ENCODE assay signal across 12 cellular contexts in genomic region chr21:34200288-34200905, GRCh38.
A peak's percentile ranks its signal among the peaks of the same experiment; 100 is the strongest.
DNase-seq lines count a peak whose midpoint lies in the region; ATAC-seq and TF ChIP-seq lines count a peak whose summit lies in the region.
"Had no signal": no experiment of that assay in that cellular context is flagged by ENCODE, and none has a peak within 500 bp of the region (broad histone marks: within the 10 kb centered on the region; RNA-seq: fewer than 3 reads in every experiment).

No MANE protein-coding gene starts in this region.

- H3K9me3 ChIP-seq in Panc1 (ENCODE audit: control insufficient read depth, insufficient read depth, low read depth, low read length): no peaks in the 10 kb centered on the region
- H3K9me3 ChIP-seq in stomach: no peaks in the 10 kb centered on the region
- H3K9me3 ChIP-seq: suprapubic skin had no signal

- H3K4me3 Mint-ChIP-seq in activated naive CD4-positive, alpha-beta T cell treated with anti-CD3 and anti-CD28 coated beads, Interleukin-2, amount 50 U/mL, for 24 hours: no peak overlapping the region

- H3K4me3 ChIP-seq in Panc1 (ENCODE audit: low read depth in 2 of 2, low read length in 2 of 2) (no peak overlapping the region), fibroblast of villous mesenchyme (ENCODE audit: low read depth, low read length) (no peak overlapping the region), stomach (no peak overlapping the region)
- H3K4me3 ChIP-seq: suprapubic skin had no signal

- TF ChIP-seq CTCF in Panc1 (IDR thresholded peaks at IDR 0.05) (no peak), fibroblast of villous mesenchyme (IDR thresholded peaks at IDR 0.05; ENCODE audit: insufficient read depth, low read depth, low read length) (no peak), stomach (IDR thresholded peaks at IDR 0.05) (no peak)

- POLR2A ChIA-PET in Panc1 (lab: Charles Lee): no interaction called here

- H3K4me1 ChIP-seq in Panc1 (ENCODE audit: control insufficient read depth, insufficient read depth, low read length) (peaks cover 41% of the 10 kb centered on the region), stomach (peaks cover 6 to 68% (median 43%) of the 10 kb centered on the region in 4 donors)

- H3K27me3 Mint-ChIP-seq in activated naive CD4-positive, alpha-beta T cell treated with anti-CD3 and anti-CD28 coated beads, Interleukin-2, amount 50 U/mL, for 24 hours: no peaks in the 10 kb centered on the region

- H3K36me3 Mint-ChIP-seq in activated naive CD4-positive, alpha-beta T cell treated with anti-CD3 and anti-CD28 coated beads, Interleukin-2, amount 50 U/mL, for 24 hours: no peaks in the 10 kb centered on the region

- H3K36me3 ChIP-seq in Panc1 (ENCODE audit: control insufficient read depth, insufficient read depth, low read length) (no peaks in the 10 kb centered on the region), stomach (no peaks in the 10 kb centered on the region)
- H3K36me3 ChIP-seq: suprapubic skin had no signal

- TF ChIP-seq POLR2A in stomach (IDR thresholded peaks at IDR 0.05): no peak

- peaks cover 53% of the 10 kb centered on the region for H3K4me1 Mint-ChIP-seq in activated naive CD4-positive, alpha-beta T cell treated with anti-CD3 and anti-CD28 coated beads, Interleukin-2, amount 50 U/mL, for 24 hours

- BruUV-seq in Panc1 (replicated peaks; lab: Mats Ljungman, UMichigan): no TSS peak

- CTCF ChIA-PET in Panc1 (lab: Charles Lee): interaction anchor here (0.6 to 1.1 kb wide), 2 partner anchors 33 to 78 kb away, joined by 4 to 5 read pairs; no protein-coding TSS in a partner anchor

- peak overlapping the region; percentile 66 for H3K27ac ChIP-seq in Panc1 (ENCODE audit: low read length)
- peak overlapping the region in 3 of 5 donors; percentile 69 to 84 (median 72) for H3K27ac ChIP-seq in stomach
- H3K27ac ChIP-seq: suprapubic skin had no signal

- H3K9me3 Mint-ChIP-seq in activated naive CD4-positive, alpha-beta T cell treated with anti-CD3 and anti-CD28 coated beads, Interleukin-2, amount 50 U/mL, for 24 hours: no peaks in the 10 kb centered on the region

- no peaks in the 10 kb centered on the region for H3K27me3 ChIP-seq in Panc1 (ENCODE audit: control insufficient read depth, insufficient read depth, low read length)
- H3K27me3 ChIP-seq in stomach: no peaks in the 10 kb centered on the region
- H3K27me3 ChIP-seq: suprapubic skin had no signal

- 79 to 90% (median 84%) methylated on average over 7 of the region's 7 CpGs for WGBS in stomach, 5 donors

- in situ Hi-C loops in Panc1 (cut with HindIII; ENCODE audit: low pct_unique_long_range_greater_than_20kb, low sequenced_read_pairs): no loop called here

- intact Hi-C loops in Panc1 (cut with micrococcal nuclease; ENCODE audit: unreplicated experiment) (no loop called here), stomach (cut with DNase I; ENCODE audit: low total_unique reads) (loop anchor here (5.0 kb wide), 1 partner anchor 278 kb away; no protein-coding TSS in a partner anchor)

- no peak for TF ChIP-seq EP300 in stomach (IDR thresholded peaks at IDR 0.05)

- ATAC-seq in Panc1: no peak
- ATAC-seq in GM21576 (IDR thresholded peaks at IDR 0.05; ENCODE audit: unreplicated experiment): no peak

- H3K27ac Mint-ChIP-seq in activated naive CD4-positive, alpha-beta T cell treated with anti-CD3 and anti-CD28 coated beads, Interleukin-2, amount 50 U/mL, for 24 hours: peak overlapping the region; percentile 74

- no peak for DNase-seq in activated naive CD4-positive, alpha-beta T cell treated with anti-CD3 and anti-CD28 coated beads, Interleukin-2, amount 50 U/mL, for 16 hours
- DNase-seq in Panc1 (ENCODE audit: low read depth, low spot score) (no peak), fibroblast of villous mesenchyme (ENCODE audit: low read depth) (peak; percentile 74), stomach (no peak), cerebellar nuclear complex (lab: John Stamatoyannopoulos, UW) (no peak)
- DNase-seq in activated CD4-positive, alpha-beta T cell treated with anti-CD3 and anti-CD28 coated beads, Interleukin-2, amount 50 U/mL, for 1 hour: no peak
- DNase-seq: activated CD8-positive, alpha-beta memory T cell treated with anti-CD3 and anti-CD28 coated beads, Interleukin-2, amount 50 U/mL, for 48 hours; NCI-H1417; stimulated activated CD4-positive, alpha-beta T cell treated with anti-CD3 and anti-CD28 coated beads, Interleukin-4, amount 100 ng/mL, for 24 hours had no signal
